19 cellular contexts compared by ENCODE assay signal in genomic region chr11:78541537-78541936, GRCh38.
"Had no signal": no experiment of that assay in that cellular context is flagged by ENCODE, and none has a peak within 500 bp of the region (broad histone marks: within the 10 kb centered on the region; RNA-seq: fewer than 3 reads in every experiment).

No MANE protein-coding gene starts in this region.

- H3K4me1 ChIP-seq: neural progenitor cell, prostate gland, right atrium auricular region had no signal

- H3K9me3 ChIP-seq: esophagus muscularis mucosa, prostate gland, right atrium auricular region, thyroid gland had no signal

- H3K4me3 ChIP-seq: esophagus muscularis mucosa, neural progenitor cell, prostate gland, right atrium auricular region, skin epidermis, thyroid gland had no signal

- H3K4me3 Mint-ChIP-seq: activated CD4-positive, alpha-beta memory T cell treated with anti-CD3 and anti-CD28 coated beads, Interleukin-2, amount 10 ng/mL, durations not matched to agents 7 days and 5 days; activated CD8-positive, alpha-beta memory T cell treated with anti-CD3 and anti-CD28 coated beads, Interleukin-2, amount 10 ng/mL, durations not matched to agents 7 days and 5 days; activated naive CD8-positive, alpha-beta T cell; dendritic cell treated with granulocyte-macrophage colony-stimulating factor and Interleukin-4, amounts not matched to agents 40 ng/mL and 50 ng/mL, for 4 days; naive thymus-derived CD4-positive, alpha-beta T cell; neural progenitor cell; T-helper 2 cell treated with Interferon-gamma antibody and Interleukin-4, amounts not matched to agents 5 μg/mL and 100 μg/mL, for 36 hours had no signal

- H3K4me1 Mint-ChIP-seq: neural progenitor cell had no signal

- H3K9me3 Mint-ChIP-seq: activated CD4-positive, alpha-beta memory T cell treated with anti-CD3 and anti-CD28 coated beads, Interleukin-2, amount 10 ng/mL, durations not matched to agents 7 days and 5 days; dendritic cell treated with granulocyte-macrophage colony-stimulating factor and Interleukin-4, amounts not matched to agents 40 ng/mL and 50 ng/mL, for 4 days had no signal

- ATAC-seq: activated CD8-positive, alpha-beta memory T cell treated with anti-CD3 and anti-CD28 coated beads, Interleukin-2, amount 10 ng/mL, durations not matched to agents 7 days and 5 days; left cardiac atrium; naive thymus-derived CD4-positive, alpha-beta T cell had no signal

- H3K27ac Mint-ChIP-seq: activated CD4-positive, alpha-beta memory T cell treated with anti-CD3 and anti-CD28 coated beads, Interleukin-2, amount 10 ng/mL, durations not matched to agents 7 days and 5 days; activated CD8-positive, alpha-beta memory T cell treated with anti-CD3 and anti-CD28 coated beads, Interleukin-2, amount 10 ng/mL, durations not matched to agents 7 days and 5 days; activated naive CD8-positive, alpha-beta T cell; dendritic cell treated with granulocyte-macrophage colony-stimulating factor and Interleukin-4, amounts not matched to agents 40 ng/mL and 50 ng/mL, for 4 days; neural progenitor cell had no signal

- H3K27me3 Mint-ChIP-seq: activated CD4-positive, alpha-beta memory T cell treated with anti-CD3 and anti-CD28 coated beads, Interleukin-2, amount 10 ng/mL, durations not matched to agents 7 days and 5 days; activated CD8-positive, alpha-beta memory T cell treated with anti-CD3 and anti-CD28 coated beads, Interleukin-2, amount 10 ng/mL, durations not matched to agents 7 days and 5 days; activated naive CD8-positive, alpha-beta T cell; dendritic cell treated with granulocyte-macrophage colony-stimulating factor and Interleukin-4, amounts not matched to agents 40 ng/mL and 50 ng/mL, for 4 days; naive thymus-derived CD4-positive, alpha-beta T cell had no signal

- H3K36me3 ChIP-seq: neural progenitor cell, prostate gland, right atrium auricular region, thyroid gland had no signal

- H3K27me3 ChIP-seq: esophagus muscularis mucosa, neural progenitor cell, right atrium auricular region, thyroid gland had no signal

- DNase-seq: activated CD4-positive, alpha-beta memory T cell treated with anti-CD3 and anti-CD28 coated beads, Interleukin-2, amount 10 ng/mL, durations not matched to agents 7 days and 5 days; activated CD4-positive, alpha-beta T cell treated with anti-CD3 and anti-CD28 coated beads for 48 hours; activated CD4-positive, CD25-positive, alpha-beta regulatory T cell; activated CD8-positive, alpha-beta memory T cell treated with anti-CD3 and anti-CD28 coated beads, Interleukin-2, amount 10 ng/mL, durations not matched to agents 7 days and 5 days; effector CD8-positive, alpha-beta T cell; left cardiac atrium; mesendoderm; naive thymus-derived CD4-positive, alpha-beta T cell; stimulated activated CD4-positive, alpha-beta T cell treated with anti-CD3 and anti-CD28 coated beads, Interleukin-15, amount 100 ng/mL, for 24 hours; stimulated activated CD4-positive, alpha-beta T cell treated with anti-CD3 and anti-CD28 coated beads, Interleukin-2, amount 100 ng/mL, for 48 hours; thyroid gland had no signal

- H3K27ac ChIP-seq: esophagus muscularis mucosa, neural progenitor cell, prostate gland, right atrium auricular region, skin epidermis, thyroid gland had no signal
